In genomic region chr17:20217677-20218076, GRCh38 we compare ENCODE assay signal across 15 cellular contexts.
DNase-seq lines count a peak whose midpoint lies in the region; ATAC-seq and TF ChIP-seq lines count a peak whose summit lies in the region.
"Had no signal": no experiment of that assay in that cellular context is flagged by ENCODE, and none has a peak within 500 bp of the region (broad histone marks: within the 10 kb centered on the region; RNA-seq: fewer than 3 reads in every experiment).

No MANE protein-coding gene starts in this region.

- no peak overlapping the region for H3K4me3 ChIP-seq in GM23338
- H3K4me3 ChIP-seq in gastroesophageal sphincter, result no peak overlapping the region
- H3K4me3 ChIP-seq: GM23248, HAP-1 had no signal

- peaks cover 3% of the 10 kb centered on the region for H4K20me1 ChIP-seq in GM23338 (replicated peaks; ENCODE audit: insufficient read depth)

- TF ChIP-seq EP300 in gastroesophageal sphincter (IDR thresholded peaks at IDR 0.05), result no peak

- peaks cover 92% of the 10 kb centered on the region for H3K79me2 ChIP-seq in GM23338 (replicated peaks; ENCODE audit: insufficient read depth)

- peaks cover 59% of the 10 kb centered on the region for H3K4me1 ChIP-seq in GM23338 (ENCODE audit: insufficient read depth)
- no peaks in the 10 kb centered on the region for H3K4me1 ChIP-seq in gastroesophageal sphincter

- no peak for DNase-seq in GM23338 (ENCODE audit: low spot score)
- no peak for DNase-seq in WTC11 (ENCODE audit: low spot score)
- peak; percentile 35 for DNase-seq in islet precursor cell
- no peak for DNase-seq in NAMALWA (ENCODE audit: low spot score)
- DNase-seq in NCI-H748 treated with DMSO at 0.1 percent for 48 hours (lab: John Stamatoyannopoulos, UW), result no peak
- DNase-seq: 8988T; C1 segment of cervical spinal cord; Caco-2; CD4-positive, alpha-beta memory T cell; DMS153; DND-41; GM23248 had no signal

- CTCF ChIA-PET in WTC11 (lab: Charles Lee), result interaction anchor here (1.5 to 2.5 kb wide), 3 partner anchors 9 to 225 kb away, joined by 7 to 15 read pairs (median 8); no protein-coding TSS in a partner anchor

- 90 to 95% methylated on average over 2 to 4 of the region's 4 CpGs for WGBS in gastroesophageal sphincter (ENCODE audit: low coverage in 1 of 2), 2 donors

- H3K27ac ChIP-seq in GM23338 (ENCODE audit: low read depth), result no peak overlapping the region
- H3K27ac ChIP-seq in gastroesophageal sphincter, result no peak overlapping the region
- H3K27ac ChIP-seq: GM23248 had no signal

- H3K4me2 ChIP-seq in GM23338, result peak overlapping the region; percentile 70; the same call in 1 of the 2 replicates

- POLR2A ChIA-PET in WTC11 (lab: Charles Lee), result interaction anchor here (0.6 to 0.7 kb wide), 2 partner anchors 19 to 202 kb away, joined by 3 to 4 read pairs; no protein-coding TSS in a partner anchor

- H3K36me3 ChIP-seq in GM23338 (ENCODE audit: insufficient read depth) (no peaks in the 10 kb centered on the region; the same call in 1 of the 2 replicates), gastroesophageal sphincter (no peaks in the 10 kb centered on the region)
- H3K36me3 ChIP-seq: HAP-1 had no signal

- no peak for ATAC-seq in GM23338
- ATAC-seq in WTC11, result no peak
- no peak for ATAC-seq in GM18502 (IDR thresholded peaks at IDR 0.05; ENCODE audit: poor library complexity, unreplicated experiment)
- ATAC-seq in gastroesophageal sphincter, result no peak

- no peaks in the 10 kb centered on the region for H3K9me2 ChIP-seq in GM23338 (ENCODE audit: insufficient read depth)

- no peak for TF ChIP-seq POLR2A in gastroesophageal sphincter (IDR thresholded peaks at IDR 0.05)

- H3K27me3 ChIP-seq in GM23338 (ENCODE audit: insufficient read depth), result no peaks in the 10 kb centered on the region
- H3K27me3 ChIP-seq in gastroesophageal sphincter, result no peaks in the 10 kb centered on the region

- no peaks in the 10 kb centered on the region for H3K9me3 Mint-ChIP-seq in GM23338
- no peaks in the 10 kb centered on the region for H3K9me3 Mint-ChIP-seq in WTC11
- H3K9me3 Mint-ChIP-seq: CD4-positive, alpha-beta memory T cell had no signal

- H3K27ac Mint-ChIP-seq in GM23338 (no peak overlapping the region), WTC11 (no peak overlapping the region)
- H3K27ac Mint-ChIP-seq: CD4-positive, alpha-beta memory T cell had no signal

- H3F3A ChIP-seq in GM23338 (replicated peaks; ENCODE audit: low read depth), result no peaks in the 10 kb centered on the region

- TF ChIP-seq CTCF in GM23338 (conservative IDR thresholded peaks at IDR 0.05; ENCODE audit: low read depth in 2 of 2), result no peak
- TF ChIP-seq CTCF in WTC11 (IDR thresholded peaks at IDR 0.05), result no peak
- no peak for TF ChIP-seq CTCF in gastroesophageal sphincter (IDR thresholded peaks at IDR 0.05)

- H3K9me3 ChIP-seq in gastroesophageal sphincter, result no peaks in the 10 kb centered on the region
- H3K9me3 ChIP-seq: Caco-2, HAP-1 had no signal

- H3K4me3 Mint-ChIP-seq in GM23338, result no peak overlapping the region
- H3K4me3 Mint-ChIP-seq in WTC11, result no peak overlapping the region
- H3K4me3 Mint-ChIP-seq: CD4-positive, alpha-beta memory T cell had no signal

- H3K27me3 Mint-ChIP-seq in GM23338 (ENCODE audit: insufficient read depth, low read depth, poor library complexity), result peaks cover 12% of the 10 kb centered on the region
- H3K27me3 Mint-ChIP-seq in WTC11 (ENCODE audit: low read depth), result no peaks in the 10 kb centered on the region; the same call in 1 of the 2 replicates
- H3K27me3 Mint-ChIP-seq: CD4-positive, alpha-beta memory T cell had no signal

- H3K4me1 Mint-ChIP-seq in GM23338, result peaks cover 64% of the 10 kb centered on the region
- H3K4me1 Mint-ChIP-seq in WTC11, result peaks cover 78% of the 10 kb centered on the region
- H3K4me1 Mint-ChIP-seq: CD4-positive, alpha-beta memory T cell had no signal

- H3K36me3 Mint-ChIP-seq in GM23338 (ENCODE audit: low read depth), result peaks cover 4% of the 10 kb centered on the region; the same call in 2 of the 3 replicates
- H3K36me3 Mint-ChIP-seq in WTC11, result peaks cover 3% of the 10 kb centered on the region; the same call in 1 of the 2 replicates
- H3K36me3 Mint-ChIP-seq: CD4-positive, alpha-beta memory T cell had no signal

- no peak overlapping the region for H2AFZ ChIP-seq in GM23338
- H2AFZ ChIP-seq: GM23248 had no signal

TF ChIP-seq in GM23338, 12 proteins besides CTCF, POLR2A, EP300 and RAD21 (continues in another document):
- TF ChIP-seq EZH2 (IDR thresholded peaks at IDR 0.05; ENCODE audit: low read depth, unreplicated experiment) (no peak), JUNB (IDR thresholded peaks at IDR 0.05; ENCODE audit: unreplicated experiment) (no peak)

TF ChIP-seq in WTC11, 78 proteins besides CTCF, POLR2A, EP300 and RAD21:
- TF ChIP-seq ARID4B (CRISPR knock-in tag; IDR thresholded peaks at IDR 0.05; ENCODE audit: borderline replicate concordance), result no peak
- TF ChIP-seq ZBTB43 (CRISPR knock-in tag; IDR thresholded peaks at IDR 0.05), result no peak
- peak; percentile 97 for TF ChIP-seq ZNF121 (CRISPR knock-in tag; IDR thresholded peaks at IDR 0.05)
- TF ChIP-seq PREB (CRISPR knock-in tag; IDR thresholded peaks at IDR 0.05; ENCODE audit: borderline replicate concordance), result no peak
